Comparison of ENCODE assay signal across 22 cellular contexts in genomic region chr9:93532121-93532520, GRCh38.
"Had no signal": no experiment of that assay in that cellular context is flagged by ENCODE, and none has a peak within 500 bp of the region (broad histone marks: within the 10 kb centered on the region; RNA-seq: fewer than 3 reads in every experiment).

No MANE protein-coding gene starts in this region.

- DNase-seq: activated CD4-positive, alpha-beta T cell treated with anti-CD3 and anti-CD28 coated beads for 36 hours; activated CD8-positive, alpha-beta memory T cell treated with anti-CD3 and anti-CD28 coated beads, Interleukin-2, amount 50 U/mL, for 4 hours; activated CD8-positive, alpha-beta T cell treated with anti-CD3 and anti-CD28 coated beads for 36 hours; activated gamma-delta T cell treated with Interleukin-2 at 50 U/mL for 16 hours; activated naive CD4-positive, alpha-beta T cell treated with anti-CD3 and anti-CD28 coated beads, Interleukin-2, amount 10 ng/mL, durations not matched to agents 7 days and 5 days; activated naive CD8-positive, alpha-beta T cell treated with anti-CD3 and anti-CD28 coated beads for 36 hours; activated T-cell treated with anti-CD3 and anti-CD28 coated beads, Interleukin-2, amount 50 U/mL, for 72 hours; NCI-H1105 treated with DMSO at 0.1 percent for 48 hours; NCI-H1436 treated with DMSO at 0.1 percent for 48 hours; NCI-H187 treated with DMSO at 0.1 percent for 48 hours; NCI-H2107; NCI-H345; NCI-H510A; NCI-H526 treated with DMSO at 0.1 percent for 48 hours; NCI-H82; T-cell; T1000; WERI-Rb-1 had no signal

- H3K4me3 Mint-ChIP-seq: activated CD4-positive, alpha-beta T cell treated with anti-CD3 and anti-CD28 coated beads for 36 hours; activated CD8-positive, alpha-beta T cell treated with anti-CD3 and anti-CD28 coated beads for 36 hours; activated naive CD4-positive, alpha-beta T cell treated with anti-CD3 and anti-CD28 coated beads, Interleukin-2, amount 10 ng/mL, durations not matched to agents 7 days and 5 days; activated naive CD8-positive, alpha-beta T cell treated with anti-CD3 and anti-CD28 coated beads for 36 hours; activated T-cell treated with anti-CD3 and anti-CD28 coated beads, Interleukin-2, amount 50 U/mL, for 72 hours; central memory CD8-positive, alpha-beta T cell; T-cell had no signal

- H3K27ac ChIP-seq: SK-N-MC, WERI-Rb-1 had no signal

- H3K4me3 ChIP-seq: SK-N-MC had no signal

- ATAC-seq: activated CD4-positive, alpha-beta T cell treated with anti-CD3 and anti-CD28 coated beads for 36 hours; activated CD8-positive, alpha-beta T cell treated with anti-CD3 and anti-CD28 coated beads for 36 hours; activated T-cell treated with anti-CD3 and anti-CD28 coated beads, Interleukin-2, amount 50 U/mL, for 72 hours; Right ventricle myocardium inferior; T-cell had no signal

- H3K27me3 Mint-ChIP-seq: activated CD4-positive, alpha-beta T cell treated with anti-CD3 and anti-CD28 coated beads for 36 hours; activated CD8-positive, alpha-beta T cell treated with anti-CD3 and anti-CD28 coated beads for 36 hours; activated naive CD4-positive, alpha-beta T cell treated with anti-CD3 and anti-CD28 coated beads, Interleukin-2, amount 10 ng/mL, durations not matched to agents 7 days and 5 days; activated naive CD8-positive, alpha-beta T cell treated with anti-CD3 and anti-CD28 coated beads for 36 hours; central memory CD8-positive, alpha-beta T cell; T-cell had no signal

- H3K27ac Mint-ChIP-seq: activated CD4-positive, alpha-beta T cell treated with anti-CD3 and anti-CD28 coated beads for 36 hours; activated CD8-positive, alpha-beta T cell treated with anti-CD3 and anti-CD28 coated beads for 36 hours; activated naive CD4-positive, alpha-beta T cell treated with anti-CD3 and anti-CD28 coated beads, Interleukin-2, amount 10 ng/mL, durations not matched to agents 7 days and 5 days; activated naive CD8-positive, alpha-beta T cell treated with anti-CD3 and anti-CD28 coated beads for 36 hours; activated T-helper 2 cell treated with anti-CD3 and anti-CD28 coated beads, Interferon-gamma antibody, Interleukin-2, Interleukin-4, amounts not matched to agents 10 μg/mL and 5 μg/mL and 100 μg/mL, durations not matched to agents 14 hours and 24 hours and 36 hours; T-cell had no signal

- H3K9me3 Mint-ChIP-seq: activated CD8-positive, alpha-beta T cell treated with anti-CD3 and anti-CD28 coated beads for 36 hours; activated naive CD4-positive, alpha-beta T cell treated with anti-CD3 and anti-CD28 coated beads, Interleukin-2, amount 10 ng/mL, durations not matched to agents 7 days and 5 days; activated naive CD8-positive, alpha-beta T cell treated with anti-CD3 and anti-CD28 coated beads for 36 hours; activated T-cell treated with anti-CD3 and anti-CD28 coated beads, Interleukin-2, amount 50 U/mL, for 72 hours; activated T-helper 2 cell treated with anti-CD3 and anti-CD28 coated beads, Interferon-gamma antibody, Interleukin-2, Interleukin-4, amounts not matched to agents 10 μg/mL and 5 μg/mL and 100 μg/mL, durations not matched to agents 14 hours and 24 hours and 36 hours; central memory CD8-positive, alpha-beta T cell; T-cell had no signal

- H3K4me1 Mint-ChIP-seq: activated CD4-positive, alpha-beta T cell treated with anti-CD3 and anti-CD28 coated beads for 36 hours; activated naive CD8-positive, alpha-beta T cell treated with anti-CD3 and anti-CD28 coated beads for 36 hours had no signal
